ENCODE assay signal across 8 cellular contexts in genomic region chr18:54607213-54607934, GRCh38. TPM values are rescaled to one million over a fixed set of nuclear protein-coding genes. Genes with fewer than 3 reads are reported as not detected.
DNase-seq lines count a peak whose midpoint lies in the region; ATAC-seq and TF ChIP-seq lines count a peak whose summit lies in the region.
"Had no signal": no experiment of that assay in that cellular context is flagged by ENCODE, and none has a peak within 500 bp of the region (broad histone marks: within the 10 kb centered on the region; RNA-seq: fewer than 3 reads in every experiment).

No MANE protein-coding gene starts in this region.

- no peaks in the 10 kb centered on the region for H4K20me1 ChIP-seq in hepatocyte (ENCODE audit: insufficient read depth, poor library complexity, severe bottlenecking)

- peak overlapping the region; percentile 65 for H3K4me2 ChIP-seq in hepatocyte

- no peaks in the 10 kb centered on the region for H3K79me2 ChIP-seq in hepatocyte

- H3K4me3 ChIP-seq in hepatocyte (no peak overlapping the region), stomach (peak overlapping the region in 3 of 4 donors; percentile 21 to 28 (median 22))

- no peak overlapping the region for H3K4me3 Mint-ChIP-seq in activated T-helper 17 cell treated with anti-CD3 and anti-CD28 coated beads, Interleukin-2, amount 50 U/mL, for 72 hours
- H3K4me3 Mint-ChIP-seq in activated T-cell treated with anti-CD3 and anti-CD28 coated beads, Interleukin-2, amount 50 U/mL, for 4 hours = no peak overlapping the region

- H3K27ac Mint-ChIP-seq in activated T-helper 17 cell treated with anti-CD3 and anti-CD28 coated beads, Interleukin-2, amount 50 U/mL, for 72 hours = no peak overlapping the region

- H3K9me3 ChIP-seq in hepatocyte (ENCODE audit: low read depth) (no peaks in the 10 kb centered on the region), stomach (no peaks in the 10 kb centered on the region)

- H3K9me3 Mint-ChIP-seq in activated T-helper 17 cell treated with anti-CD3 and anti-CD28 coated beads, Interleukin-2, amount 50 U/mL, for 72 hours = no peaks in the 10 kb centered on the region
- H3K9me3 Mint-ChIP-seq in activated T-cell treated with anti-CD3 and anti-CD28 coated beads, Interleukin-2, amount 50 U/mL, for 4 hours = no peaks in the 10 kb centered on the region

- no peak for TF ChIP-seq EP300 in stomach (IDR thresholded peaks at IDR 0.05)

- TF ChIP-seq CTCF in hepatocyte (IDR thresholded peaks at IDR 0.05; ENCODE audit: poor library complexity) (no peak), stomach (IDR thresholded peaks at IDR 0.05) (no peak)

- intact Hi-C loops in stomach (cut with DNase I; ENCODE audit: low total_unique reads) = no loop called here

- peaks cover 3% of the 10 kb centered on the region for H3K27me3 Mint-ChIP-seq in activated T-helper 17 cell treated with anti-CD3 and anti-CD28 coated beads, Interleukin-2, amount 50 U/mL, for 72 hours
- H3K27me3 Mint-ChIP-seq in activated T-cell treated with anti-CD3 and anti-CD28 coated beads, Interleukin-2, amount 50 U/mL, for 4 hours (ENCODE audit: low read depth) = peaks cover 2% of the 10 kb centered on the region

- H3K27ac ChIP-seq in hepatocyte (peak overlapping the region; percentile 85), stomach (peak overlapping the region; percentile 24 to 91 (median 76))

- no peaks in the 10 kb centered on the region for H3K36me3 Mint-ChIP-seq in activated T-helper 17 cell treated with anti-CD3 and anti-CD28 coated beads, Interleukin-2, amount 50 U/mL, for 72 hours (ENCODE audit: low read depth)
- H3K36me3 Mint-ChIP-seq in activated T-cell treated with anti-CD3 and anti-CD28 coated beads, Interleukin-2, amount 50 U/mL, for 4 hours (ENCODE audit: insufficient read depth) = no peaks in the 10 kb centered on the region

- H3K36me3 ChIP-seq in hepatocyte (replicated peaks; ENCODE audit: insufficient read depth, low read depth) (no peaks in the 10 kb centered on the region), stomach (no peaks in the 10 kb centered on the region)

- no peak for TF ChIP-seq POLR2A in stomach (IDR thresholded peaks at IDR 0.05)

- H3K4me1 Mint-ChIP-seq in activated T-helper 17 cell treated with anti-CD3 and anti-CD28 coated beads, Interleukin-2, amount 50 U/mL, for 72 hours = no peaks in the 10 kb centered on the region
- no peaks in the 10 kb centered on the region for H3K4me1 Mint-ChIP-seq in activated T-cell treated with anti-CD3 and anti-CD28 coated beads, Interleukin-2, amount 50 U/mL, for 4 hours (ENCODE audit: low read depth)

- H2AFZ ChIP-seq in hepatocyte = peak overlapping the region; percentile 9

- WGBS in hepatocyte (ENCODE audit: low lambda C conversion rate, missing lambda C conversion rate) = 45% methylated on average over 10 of the region's 10 CpGs
- 26 to 54% (median 39%) methylated on average over 10 of the region's 10 CpGs for WGBS in stomach, 5 donors

- H3K27me3 ChIP-seq in hepatocyte (no peaks in the 10 kb centered on the region), stomach (no peaks in the 10 kb centered on the region)

- H3K9me2 ChIP-seq in hepatocyte (replicated peaks; ENCODE audit: insufficient read depth) = no peaks in the 10 kb centered on the region

- H3K4me1 ChIP-seq in hepatocyte (ENCODE audit: insufficient read depth) (peaks cover 6% of the 10 kb centered on the region), stomach (peaks cover 0 to 19% (median 2%) of the 10 kb centered on the region in 4 donors)

- DNase-seq in HT-29 (ENCODE audit: low spot score) = peak; percentile 65
- peak; percentile 56 for DNase-seq in OCI-M1 (lab: John Stamatoyannopoulos, UW)
- DNase-seq in hepatocyte (ENCODE audit: low spot score) = peak; percentile 40
- peak; percentile 31 for DNase-seq in stomach
- no peak for DNase-seq in activated T-cell treated with anti-CD3 and anti-CD28 coated beads, Interleukin-2, amount 50 U/mL, for 4 hours
- DNase-seq: SHP77 had no signal

- no peak for ATAC-seq in GM19351 (IDR thresholded peaks at IDR 0.05; ENCODE audit: unreplicated experiment)
- ATAC-seq in activated T-helper 17 cell treated with anti-CD3 and anti-CD28 coated beads, Interleukin-2, amount 50 U/mL, for 72 hours (replicated peaks) = no peak
- ATAC-seq in activated T-cell treated with anti-CD3 and anti-CD28 coated beads, Interleukin-2, amount 50 U/mL, for 4 hours = no peak

RNA-seq across cellular contexts. Expression of gene DYNAP, which starts 16.3 kb away (rescaled TPM):
- total RNA-seq in HT-29 (2014; rRNA removed; shearing (Covaris generic)) = not detected in 2 replicates
- total RNA-seq in hepatocyte = not detected in 2 replicates
- 0.69 and 0.79 TPM in 2 replicates for polyA plus RNA-seq in hepatocyte
- not detected for total RNA-seq in stomach
- 1 to 10 TPM in 1 of 3 donors, not detected in 2; 3.9 TPM for polyA plus RNA-seq in stomach
- not detected for total RNA-seq in activated T-helper 17 cell treated with anti-CD3 and anti-CD28 coated beads, Interleukin-2, amount 50 U/mL, for 72 hours
- total RNA-seq in activated T-cell treated with anti-CD3 and anti-CD28 coated beads, Interleukin-2, amount 50 U/mL, for 4 hours = not detected
